ENCODE assay signal across 8 cellular contexts in genomic region chr1:236058141-236058626, GRCh38. TPM values are rescaled to one million over a fixed set of nuclear protein-coding genes. Genes with fewer than 3 reads are reported as not detected.
DNase-seq lines count a peak whose midpoint lies in the region; ATAC-seq and TF ChIP-seq lines count a peak whose summit lies in the region.

No MANE protein-coding gene starts in this region.

- H3K27ac Mint-ChIP-seq in CD4-positive, CD25-positive, alpha-beta regulatory T cell: no peak overlapping the region

- peak in 1 of 3 donors; percentile 14 for DNase-seq in CD4-positive, CD25-positive, alpha-beta regulatory T cell
- peak; percentile 41 for DNase-seq in GM20000 (ENCODE audit: low spot score)
- no peak for DNase-seq in right atrium auricular region (ENCODE audit: low spot score)
- no peak for DNase-seq in NCI-H526 treated with DMSO at 0.1 percent for 48 hours (lab: John Stamatoyannopoulos, UW)
- DNase-seq in NCI-H2107 (lab: John Stamatoyannopoulos, UW): no peak
- no peak for DNase-seq in stimulated activated CD8-positive, alpha-beta memory T cell treated with anti-CD3 and anti-CD28 coated beads, Interleukin-4, amount 100 ng/mL, for 48 hours
- no peak for DNase-seq in occipital lobe (lab: John Stamatoyannopoulos, UW)

- peak; percentile 45 to 50 for ATAC-seq in CD4-positive, CD25-positive, alpha-beta regulatory T cell (ENCODE audit: low read depth in 2 of 2)
- peak; percentile 76 for ATAC-seq in HG03558 (IDR thresholded peaks at IDR 0.05; ENCODE audit: extremely low read depth, unreplicated experiment)

- no peak overlapping the region for H3K4me3 Mint-ChIP-seq in CD4-positive, CD25-positive, alpha-beta regulatory T cell

- H3K4me3 ChIP-seq in CD4-positive, CD25-positive, alpha-beta regulatory T cell (ENCODE audit: low read depth, low read length): no peak overlapping the region
- H3K4me3 ChIP-seq in right atrium auricular region: peak overlapping the region; percentile 3 to 13

- peaks cover 3% of the 10 kb centered on the region for H3K36me3 Mint-ChIP-seq in CD4-positive, CD25-positive, alpha-beta regulatory T cell

- peaks cover 7% of the 10 kb centered on the region for H3K27me3 ChIP-seq in CD4-positive, CD25-positive, alpha-beta regulatory T cell (ENCODE audit: control insufficient read depth, insufficient read depth, low read length)
- H3K27me3 ChIP-seq in right atrium auricular region: no peaks in the 10 kb centered on the region

- no peaks in the 10 kb centered on the region for H3K9me3 ChIP-seq in CD4-positive, CD25-positive, alpha-beta regulatory T cell (ENCODE audit: control insufficient read depth in 2 of 2, low read length in 2 of 2)
- no peaks in the 10 kb centered on the region for H3K9me3 ChIP-seq in right atrium auricular region

- no peaks in the 10 kb centered on the region for H3K4me1 ChIP-seq in CD4-positive, CD25-positive, alpha-beta regulatory T cell (ENCODE audit: control insufficient read depth, insufficient read depth, low read length, poor library complexity, severe bottlenecking)
- peaks cover 0 to 51% of the 10 kb centered on the region in 2 donors for H3K4me1 ChIP-seq in right atrium auricular region

- peaks cover 0 to 2% (median 0%) of the 10 kb centered on the region in 7 donors for H3K9me3 Mint-ChIP-seq in CD4-positive, CD25-positive, alpha-beta regulatory T cell

- TF ChIP-seq CTCF in GM20000 (IDR thresholded peaks at IDR 0.05; ENCODE audit: extremely low read depth, missing control alignments) (no peak), right atrium auricular region (IDR thresholded peaks at IDR 0.05) (no peak)

- H3K4me1 Mint-ChIP-seq in CD4-positive, CD25-positive, alpha-beta regulatory T cell: peaks cover 3 to 7% (median 6%) of the 10 kb centered on the region in 4 donors

- H3K27me3 Mint-ChIP-seq in CD4-positive, CD25-positive, alpha-beta regulatory T cell: peaks cover 56% of the 10 kb centered on the region

- no peak overlapping the region for H3K27ac ChIP-seq in CD4-positive, CD25-positive, alpha-beta regulatory T cell (ENCODE audit: insufficient read depth, low read length, poor library complexity, severe bottlenecking)
- H3K27ac ChIP-seq in right atrium auricular region: peak overlapping the region; percentile 34 to 99

- no peaks in the 10 kb centered on the region for H3K36me3 ChIP-seq in CD4-positive, CD25-positive, alpha-beta regulatory T cell (ENCODE audit: control insufficient read depth, insufficient read depth, low read length)
- H3K36me3 ChIP-seq in right atrium auricular region: peaks cover 23% of the 10 kb centered on the region

RNA-seq across cellular contexts. Expression of gene NID1, which starts 6.7 kb away (rescaled TPM):
- 0.10 TPM for total RNA-seq in CD4-positive, CD25-positive, alpha-beta regulatory T cell
- not detected for polyA plus RNA-seq in CD4-positive, CD25-positive, alpha-beta regulatory T cell
- total RNA-seq in right atrium auricular region (100 to 1,000 TPM in 1 of 2 donors, 10 to 100 TPM in 1; 95.1 to 112 TPM), occipital lobe (17.6 TPM)

Comparison
In these comparisons a context has a peak if more than half of its experiments do, and no peak if none do; other contexts are left out.
1. RNA of gene NID1, which starts 6.7 kb away (total RNA-seq): 95.1 to 112 TPM in right atrium auricular region and 17.6 TPM in occipital lobe (single experiment); 0.10 TPM in CD4-positive, CD25-positive, alpha-beta regulatory T cell (single experiment); every median in the first group is over 10 times any median in the second.